8 cellular contexts compared by ENCODE assay signal in genomic region chr3:50350527-50351317, GRCh38. TPM values are rescaled to one million over a fixed set of nuclear protein-coding genes. Genes with fewer than 3 reads are reported as not detected.
A peak's percentile ranks its signal among the peaks of the same experiment; 100 is the strongest.
DNase-seq lines count a peak whose midpoint lies in the region; ATAC-seq and TF ChIP-seq lines count a peak whose summit lies in the region.

Gene CYB561D2, plus strand, starts transcription at chr3:50350862. Its CDS starts 572 bp downstream, at chr3:50351434.
Gene NPRL2, minus strand, starts transcription at chr3:50350775. Its CDS starts 123 bp downstream, at chr3:50350652.

- peak within 1 kb of the TSS; percentile 63 for H3K9ac ChIP-seq in mammary epithelial cell (ENCODE audit: insufficient read depth, low read length)
- peak within 1 kb of the TSS; percentile 73 for H3K9ac ChIP-seq in iPS-20b (ENCODE audit: low read depth, low read length)

- in situ Hi-C loops in mammary epithelial cell (cut with MboI; ENCODE audit: low sequenced_read_pairs in 2 of 2), result no loop called here

- DNase-seq in AG04450 (ENCODE audit: low read depth, low spot score), result peak; percentile 72
- peak; percentile 89 for DNase-seq in NCI-H2227 treated with DMSO at 0.1 percent for 48 hours (lab: John Stamatoyannopoulos, UW)
- peak; percentile 94 for DNase-seq in mammary epithelial cell

- H4K20me1 ChIP-seq in mammary epithelial cell (ENCODE audit: insufficient read depth, low read length), result no peaks in the 10 kb centered on the region

- TF ChIP-seq CTCF in AG04450 (IDR thresholded peaks at IDR 0.05; ENCODE audit: low read depth, low read length), result no peak
- TF ChIP-seq CTCF in WI38 (IDR thresholded peaks at IDR 0.05; ENCODE audit: low read depth, low read length), result no peak
- TF ChIP-seq CTCF in mammary epithelial cell (conservative IDR thresholded peaks at IDR 0.05 in 1 of 2, IDR thresholded peaks at IDR 0.05 in 1 of 2; ENCODE audit: extremely low read depth in 1 of 2, insufficient read depth in 1 of 2, low read depth in 1 of 2, low read length in 2 of 2), result no peak

- CTCF ChIA-PET in AG04450 (lab: Charles Lee) (interaction anchor here (1.0 to 6.7 kb wide), 4 partner anchors 192 to 264 kb away, joined by 3 to 76 read pairs (median 29); no protein-coding TSS in a partner anchor), mammary epithelial cell (lab: Charles Lee; ENCODE audit: low non-redundant PET) (interaction anchor here (0.6 kb wide), 1 partner anchor 45 kb away, joined by 3 read pairs; no protein-coding TSS in a partner anchor)

- POLR2A ChIA-PET in AG04450 (lab: Yijun Ruan, JAX), result interaction anchor here (0.8 to 1.8 kb wide), 6 partner anchors 9 to 218 kb away, joined by 3 to 11 read pairs (median 5); partner anchors contain the start of genes HYAL3, NAA80, RASSF1 and TMEM115

- H2AFZ ChIP-seq in mammary epithelial cell (ENCODE audit: low read depth, low read length), result peak within 1 kb of the TSS; percentile 82

- ATAC-seq in GM18907 (IDR thresholded peaks at IDR 0.05; ENCODE audit: unreplicated experiment) (peak; percentile 77), HG03139 (IDR thresholded peaks at IDR 0.05; ENCODE audit: unreplicated experiment) (peak; percentile 77)

- peaks cover 53% of the 10 kb centered on the region for H3K79me2 ChIP-seq in mammary epithelial cell (ENCODE audit: insufficient read depth, low read length)

- peak within 1 kb of the TSS; percentile 90 for H3K4me2 ChIP-seq in mammary epithelial cell (ENCODE audit: insufficient read depth, low read depth, low read length)

- no peaks in the 10 kb centered on the region for H3K9me3 ChIP-seq in AG04450 (ENCODE audit: control insufficient read depth, insufficient read depth, low read length)
- H3K9me3 ChIP-seq in mammary epithelial cell (replicated peaks; ENCODE audit: insufficient read depth, low read length), result no peaks in the 10 kb centered on the region
- H3K9me3 ChIP-seq in iPS-20b (ENCODE audit: insufficient read depth, low read depth, low read length), result no peaks in the 10 kb centered on the region

- H3K4me1 ChIP-seq in mammary epithelial cell (ENCODE audit: insufficient read depth, low read length) (peaks cover 21% of the 10 kb centered on the region), iPS-20b (ENCODE audit: insufficient read depth, low read length) (no peaks in the 10 kb centered on the region)

- H3K27me3 ChIP-seq in AG04450 (ENCODE audit: control insufficient read depth, insufficient read depth, low read length), result no peaks in the 10 kb centered on the region
- no peaks in the 10 kb centered on the region for H3K27me3 ChIP-seq in mammary epithelial cell (ENCODE audit: insufficient read depth, low read length)
- H3K27me3 ChIP-seq in iPS-20b (ENCODE audit: insufficient read depth, low read length), result peaks cover 9% of the 10 kb centered on the region

- intact Hi-C loops in mammary epithelial cell (cut with micrococcal nuclease), result loop anchor here (1.0 kb wide), 1 partner anchor 9 kb away; the partner anchor contains the start of gene TMEM115

- 1% methylated on average over 60 of the region's 64 CpGs for WGBS in mammary epithelial cell (ENCODE audit: low coverage, missing lambda C conversion rate)

- H3K36me3 ChIP-seq in mammary epithelial cell (ENCODE audit: insufficient read depth, low read length) (peaks cover 13% of the 10 kb centered on the region), iPS-20b (ENCODE audit: insufficient read depth, low read depth, low read length) (peaks cover 23% of the 10 kb centered on the region)

- H3K27ac ChIP-seq in AG04450 (ENCODE audit: low read depth, low read length) (peak within 1 kb of the TSS; percentile 80), mammary epithelial cell (ENCODE audit: insufficient read depth, low read depth, low read length) (peak within 1 kb of the TSS; percentile 19), iPS-20b (ENCODE audit: low read length) (no peak within 1 kb of the TSS), skin epidermis (peak within 1 kb of the TSS; percentile 74 to 100 (median 92))

- dilution Hi-C loops in mammary epithelial cell (cut with HindIII; ENCODE audit: low sequenced_read_pairs), result loop anchor here (10.0 kb wide), 1 partner anchor 94 kb away; no protein-coding TSS in a partner anchor

- no TSS peak for BruUV-seq in mammary epithelial cell (replicated peaks; lab: Mats Ljungman, UMichigan)

- H3K4me3 ChIP-seq in AG04450 (ENCODE audit: low read depth, low read length), result peak within 1 kb of the TSS; percentile 97
- H3K4me3 ChIP-seq in WI38 (ENCODE audit: low read depth, low read length), result peak within 1 kb of the TSS; percentile 72
- peak within 1 kb of the TSS; percentile 58 to 88 (median 72) for H3K4me3 ChIP-seq in mammary epithelial cell (replicated peaks in 1 of 3; ENCODE audit: insufficient read depth in 1 of 3, low read depth in 2 of 3, low read length in 3 of 3)
- peak within 1 kb of the TSS; percentile 91 for H3K4me3 ChIP-seq in iPS-20b (ENCODE audit: low read length)
- H3K4me3 ChIP-seq in skin epidermis, result peak within 1 kb of the TSS; percentile 34 to 81 (median 60)

RNA-seq across cellular contexts. Expression of gene CYB561D2, which starts in this region (rescaled TPM):
- polyA plus RNA-seq in AG04450 (2011; rRNA removed), result 14.5 and 19.7 TPM in 2 replicates
- polyA minus RNA-seq in AG04450 (2011; rRNA and poly(A)+ RNA removed), result 10.0 and 12.8 TPM in 2 replicates
- total RNA-seq in mammary epithelial cell, result 10 to 100 TPM; 10.0 to 11.9 TPM
- 24.4 TPM for polyA plus RNA-seq in mammary epithelial cell
- 8.0 TPM for polyA minus RNA-seq in mammary epithelial cell

RNA-seq across cellular contexts. Expression of gene NPRL2, which starts in this region (rescaled TPM):
- polyA plus RNA-seq in AG04450 (2011; rRNA removed), result 25.6 and 30.2 TPM in 2 replicates
- 23.7 and 34.8 TPM in 2 replicates for polyA minus RNA-seq in AG04450 (2011; rRNA and poly(A)+ RNA removed)
- total RNA-seq in mammary epithelial cell, result 10 to 100 TPM; 15.6 to 17.7 TPM
- 34.8 TPM for polyA plus RNA-seq in mammary epithelial cell
- 28.7 TPM for polyA minus RNA-seq in mammary epithelial cell
